Comparison of ENCODE assay signal across 3 cellular contexts in the genomic region with DNA sequence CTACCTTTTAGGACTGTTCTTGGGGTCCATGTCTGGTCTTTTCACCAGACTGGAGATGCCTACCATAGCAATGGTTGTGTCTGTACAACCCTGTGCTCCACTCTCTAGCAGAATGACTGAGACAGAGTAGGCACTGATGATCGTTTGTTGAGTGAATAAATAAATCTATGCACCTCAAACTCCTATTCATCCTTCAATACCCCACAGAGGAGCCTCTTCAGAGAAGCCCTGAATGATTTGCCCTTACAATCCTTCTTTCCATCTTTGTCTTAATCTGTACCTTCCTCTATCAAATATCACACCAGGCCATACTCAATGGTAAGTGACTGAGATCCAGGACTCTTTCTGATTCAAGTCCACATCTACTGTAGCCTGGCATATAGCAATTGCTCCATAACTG.
TF ChIP-seq lines count a peak whose summit lies in the region.

No MANE protein-coding gene starts in this region.

TF ChIP-seq in SK-N-SH treated with all-trans-retinoic acid at 6 μM for 48 hours, 23 proteins besides CTCF, POLR2A, EP300 and RAD21:
- TF ChIP-seq GLIS3 (CRISPR knock-in tag; IDR thresholded peaks at IDR 0.05) (no peak), BACH2 (CRISPR knock-in tag; IDR thresholded peaks at IDR 0.05; ENCODE audit: borderline replicate concordance) (no peak), ZFP3 (CRISPR knock-in tag; IDR thresholded peaks at IDR 0.05) (peak; percentile 94)
- TF ChIP-seq, protein P1, sequence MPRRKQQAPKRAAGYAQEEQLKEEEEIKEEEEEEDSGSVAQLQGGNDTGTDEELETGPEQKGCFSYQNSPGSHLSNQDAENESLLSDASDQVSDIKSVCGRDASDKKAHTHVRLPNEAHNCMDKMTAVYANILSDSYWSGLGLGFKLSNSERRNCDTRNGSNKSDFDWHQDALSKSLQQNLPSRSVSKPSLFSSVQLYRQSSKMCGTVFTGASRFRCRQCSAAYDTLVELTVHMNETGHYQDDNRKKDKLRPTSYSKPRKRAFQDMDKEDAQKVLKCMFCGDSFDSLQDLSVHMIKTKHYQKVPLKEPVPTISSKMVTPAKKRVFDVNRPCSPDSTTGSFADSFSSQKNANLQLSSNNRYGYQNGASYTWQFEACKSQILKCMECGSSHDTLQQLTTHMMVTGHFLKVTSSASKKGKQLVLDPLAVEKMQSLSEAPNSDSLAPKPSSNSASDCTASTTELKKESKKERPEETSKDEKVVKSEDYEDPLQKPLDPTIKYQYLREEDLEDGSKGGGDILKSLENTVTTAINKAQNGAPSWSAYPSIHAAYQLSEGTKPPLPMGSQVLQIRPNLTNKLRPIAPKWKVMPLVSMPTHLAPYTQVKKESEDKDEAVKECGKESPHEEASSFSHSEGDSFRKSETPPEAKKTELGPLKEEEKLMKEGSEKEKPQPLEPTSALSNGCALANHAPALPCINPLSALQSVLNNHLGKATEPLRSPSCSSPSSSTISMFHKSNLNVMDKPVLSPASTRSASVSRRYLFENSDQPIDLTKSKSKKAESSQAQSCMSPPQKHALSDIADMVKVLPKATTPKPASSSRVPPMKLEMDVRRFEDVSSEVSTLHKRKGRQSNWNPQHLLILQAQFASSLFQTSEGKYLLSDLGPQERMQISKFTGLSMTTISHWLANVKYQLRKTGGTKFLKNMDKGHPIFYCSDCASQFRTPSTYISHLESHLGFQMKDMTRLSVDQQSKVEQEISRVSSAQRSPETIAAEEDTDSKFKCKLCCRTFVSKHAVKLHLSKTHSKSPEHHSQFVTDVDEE (CRISPR knock-in tag; IDR thresholded peaks at IDR 0.05) = no peak

TF ChIP-seq in SK-N-SH, 30 proteins besides CTCF, POLR2A, EP300 and RAD21:
- TF ChIP-seq ZBTB33 (IDR thresholded peaks at IDR 0.05; ENCODE audit: borderline replicate concordance, low read depth) (no peak), POLR2AphosphoS5 (IDR thresholded peaks at IDR 0.05; ENCODE audit: low read depth, low read length) (no peak), MEF2A (IDR thresholded peaks at IDR 0.05; ENCODE audit: borderline replicate concordance, low read depth) (no peak), JUND (IDR thresholded peaks at IDR 0.05) (no peak), MXI1 (IDR thresholded peaks at IDR 0.05; ENCODE audit: low read depth, low read length) (no peak), RXRA (IDR thresholded peaks at IDR 0.05; ENCODE audit: borderline replicate concordance, low read depth) (no peak), EZH2phosphoT487 (IDR thresholded peaks at IDR 0.05; ENCODE audit: borderline replicate concordance, low read depth) (no peak), FOXM1 (IDR thresholded peaks at IDR 0.05; ENCODE audit: low read depth) (no peak), TEAD4 (IDR thresholded peaks at IDR 0.05; ENCODE audit: borderline replicate concordance, insufficient read depth) (no peak), PBX3 (IDR thresholded peaks at IDR 0.05) (no peak), GATA2 (CRISPR knock-in tag; IDR thresholded peaks at IDR 0.05) (no peak), ELF1 (IDR thresholded peaks at IDR 0.05) (no peak), SIN3A (IDR thresholded peaks at IDR 0.05; ENCODE audit: borderline replicate concordance, low read depth, low read length) (no peak), NRF1 (IDR thresholded peaks at IDR 0.05; ENCODE audit: low read depth, low read length) (no peak)
TF ChIP-seq in SK-N-SH: peak in this region for 0.

TF ChIP-seq in H1, 55 proteins besides CTCF, POLR2A, EP300 and RAD21:
- no peak for TF ChIP-seq RXRA (IDR thresholded peaks at IDR 0.05; ENCODE audit: insufficient read depth, low read depth, low read length)
- TF ChIP-seq SP2 (IDR thresholded peaks at IDR 0.05; ENCODE audit: low read length) = no peak
- no peak for TF ChIP-seq HDAC6 (IDR thresholded peaks at IDR 0.05; ENCODE audit: low read depth, low read length)
- no peak for TF ChIP-seq MAFK (IDR thresholded peaks at IDR 0.05; ENCODE audit: low read depth, low read length)
- TF ChIP-seq SIN3A (conservative IDR thresholded peaks at IDR 0.05 in 1 of 2, IDR thresholded peaks at IDR 0.05 in 1 of 2; ENCODE audit: low read depth in 1 of 2, low read length in 2 of 2) = no peak
- no peak for TF ChIP-seq E2F6 (IDR thresholded peaks at IDR 0.05)
- TF ChIP-seq SIRT6 (IDR thresholded peaks at IDR 0.05; ENCODE audit: low read length) = no peak
- TF ChIP-seq, protein P2, sequence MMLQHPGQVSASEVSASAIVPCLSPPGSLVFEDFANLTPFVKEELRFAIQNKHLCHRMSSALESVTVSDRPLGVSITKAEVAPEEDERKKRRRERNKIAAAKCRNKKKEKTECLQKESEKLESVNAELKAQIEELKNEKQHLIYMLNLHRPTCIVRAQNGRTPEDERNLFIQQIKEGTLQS (IDR thresholded peaks at IDR 0.05; ENCODE audit: insufficient read depth, low read depth, low read length) = no peak
- TF ChIP-seq SP4 (IDR thresholded peaks at IDR 0.05; ENCODE audit: low read length) = no peak
